ENCODE assay signal across 31 cellular contexts in genomic region chr1:51336004-51336403, GRCh38. TPM values are rescaled to one million over a fixed set of nuclear protein-coding genes. Genes with fewer than 3 reads are reported as not detected.
DNase-seq lines count a peak whose midpoint lies in the region; ATAC-seq, FAIRE-seq and TF ChIP-seq lines count a peak whose summit lies in the region.
"Had no signal": no experiment of that assay in that cellular context is flagged by ENCODE, and none has a peak within 500 bp of the region (broad histone marks: within the 10 kb centered on the region; RNA-seq: fewer than 3 reads in every experiment).

No MANE protein-coding gene starts in this region.

- peaks cover 0 to 11% (median 0%) of the 10 kb centered on the region in 4 donors for H3K27me3 ChIP-seq in esophagus muscularis mucosa
- H3K27me3 ChIP-seq in small intestine (ENCODE audit: control insufficient read depth in 2 of 2, insufficient read depth in 2 of 2, low read length in 2 of 2), result no peaks in the 10 kb centered on the region
- no peaks in the 10 kb centered on the region for H3K27me3 ChIP-seq in smooth muscle cell (ENCODE audit: low read depth)
- H3K27me3 ChIP-seq: MG63, SJCRH30 had no signal

- no peak for TF ChIP-seq EP300 in esophagus muscularis mucosa (IDR thresholded peaks at IDR 0.05)

- H3F3A ChIP-seq in smooth muscle cell (ENCODE audit: low read depth), result peaks cover 4% of the 10 kb centered on the region

- no peak for FAIRE-seq in small intestine (lab: Jason Lieb, UNC)
- FAIRE-seq: A549, GM18507, kidney had no signal

- H3K4me3 ChIP-seq in HEK293 (ENCODE audit: low read depth, low read length) (no peak overlapping the region), esophagus muscularis mucosa (no peak overlapping the region), small intestine (ENCODE audit: low read depth in 1 of 2, low read length in 2 of 2) (no peak overlapping the region), smooth muscle cell (no peak overlapping the region)
- H3K4me3 ChIP-seq: A549, heart right ventricle, lower lobe of right lung, MG63, SJCRH30 had no signal

- TF ChIP-seq POLR2A in esophagus muscularis mucosa (IDR thresholded peaks at IDR 0.05; ENCODE audit: low read depth), result no peak

- H2AFZ ChIP-seq in smooth muscle cell (ENCODE audit: low read depth), result no peak overlapping the region

- peak; percentile 14 for DNase-seq in NCI-H510A treated with DMSO at 0.1 percent for 48 hours (lab: John Stamatoyannopoulos, UW)
- no peak for DNase-seq in NCI-H510A (lab: John Stamatoyannopoulos, UW)
- peak; percentile 88 for DNase-seq in esophagus muscularis mucosa (ENCODE audit: extremely low spot score)
- DNase-seq in small intestine, result peak; percentile 68
- no peak for DNase-seq in smooth muscle cell (lab: John Stamatoyannopoulos, UW; ENCODE audit: unreplicated experiment)
- DNase-seq in NCI-H446 treated with DMSO at 0.1 percent for 48 hours (lab: John Stamatoyannopoulos, UW), result no peak
- DNase-seq: activated CD4-positive, alpha-beta T cell treated with anti-CD3 and anti-CD28 coated beads for 4 hours; activated naive CD4-positive, alpha-beta T cell treated with Interleukin-2 at 50 U/mL for 16 hours; central memory CD4-positive, alpha-beta T cell; effector memory CD8-positive, alpha-beta T cell; foreskin melanocyte; heart right ventricle; kidney; lower lobe of right lung; MG63; natural killer cell; NCI-H1105; NCI-H2029 treated with DMSO at 0.1 percent for 48 hours; NCI-H226; RPMI8226; SJCRH30; stimulated activated naive B cell treated with anti-CD40 and anti-IgM and Interleukin-4, amounts not matched to agents 10 μg/mL and 1 μg/mL and 100 μg/mL, for 72 hours; T-helper 9 cell had no signal

- no peak overlapping the region for H3K27ac ChIP-seq in HEK293 (ENCODE audit: extremely low read depth, low read depth, low read length)
- H3K27ac ChIP-seq in esophagus muscularis mucosa (replicated peaks in 1 of 4), result no peak overlapping the region
- H3K27ac ChIP-seq in small intestine (ENCODE audit: low read depth in 1 of 2, low read length in 1 of 2), result no peak overlapping the region
- H3K27ac ChIP-seq in smooth muscle cell (ENCODE audit: low read depth), result no peak overlapping the region
- H3K27ac ChIP-seq: A549, heart right ventricle, HL-60, KMS-11, lower lobe of right lung, SJCRH30, VCaP had no signal

- H3K9ac ChIP-seq in smooth muscle cell (ENCODE audit: low read depth), result no peak overlapping the region
- H3K9ac ChIP-seq: KMS-11 had no signal

- POLR2A ChIA-PET in HEK293 (lab: Yijun Ruan, JAX), result interaction anchor here (0.7 to 1.3 kb wide), 2 partner anchors 10 to 199 kb away, joined by 3 to 4 read pairs; no protein-coding TSS in a partner anchor

- H3K36me3 ChIP-seq in HEK293 (ENCODE audit: control insufficient read depth in 2 of 2, insufficient read depth in 1 of 2, low read length in 2 of 2) (no peaks in the 10 kb centered on the region), esophagus muscularis mucosa (no peaks in the 10 kb centered on the region), small intestine (ENCODE audit: control insufficient read depth in 2 of 2, insufficient read depth in 2 of 2, low read length in 2 of 2) (no peaks in the 10 kb centered on the region), smooth muscle cell (ENCODE audit: low read depth) (no peaks in the 10 kb centered on the region)
- H3K36me3 ChIP-seq: heart right ventricle, lower lobe of right lung, MG63, SJCRH30 had no signal

- H3K9me3 ChIP-seq in HEK293 (ENCODE audit: control insufficient read depth, insufficient read depth, low read depth, low read length) (no peaks in the 10 kb centered on the region), esophagus muscularis mucosa (no peaks in the 10 kb centered on the region), small intestine (ENCODE audit: control insufficient read depth, low read depth) (no peaks in the 10 kb centered on the region), smooth muscle cell (replicated peaks; ENCODE audit: low read depth) (no peaks in the 10 kb centered on the region)
- H3K9me3 ChIP-seq: A549, heart right ventricle, lower lobe of right lung, MG63, SJCRH30 had no signal

- TF ChIP-seq CTCF in HEK293 (tag by site-specific recombination; IDR thresholded peaks at IDR 0.05) (no peak), esophagus muscularis mucosa (IDR thresholded peaks at IDR 0.05) (no peak), smooth muscle cell (IDR thresholded peaks at IDR 0.05; ENCODE audit: borderline replicate concordance, insufficient read depth, poor library complexity, severe bottlenecking) (no peak)

- H3K4me2 ChIP-seq in smooth muscle cell, result no peak overlapping the region
- H3K4me2 ChIP-seq: A549, KMS-11 had no signal

- intact Hi-C loops in esophagus muscularis mucosa (cut with DNase I), result no loop called here

- H4K20me1 ChIP-seq in smooth muscle cell (ENCODE audit: low read depth), result no peaks in the 10 kb centered on the region

- ATAC-seq in HG02571 (IDR thresholded peaks at IDR 0.05; ENCODE audit: unreplicated experiment), result no peak
- ATAC-seq: A549; effector memory CD8-positive, alpha-beta T cell; heart right ventricle; natural killer cell; stimulated activated naive B cell treated with anti-CD40 and anti-IgM and Interleukin-4, amounts not matched to agents 10 μg/mL and 1 μg/mL and 100 μg/mL, for 72 hours had no signal

- no peaks in the 10 kb centered on the region for H3K79me2 ChIP-seq in smooth muscle cell (ENCODE audit: low read depth)

- peaks cover 3% of the 10 kb centered on the region; the same call in 1 of the 2 replicates for H3K4me1 ChIP-seq in HEK293 (ENCODE audit: control insufficient read depth, insufficient read depth, low read length)
- peaks cover 5 to 7% (median 6%) of the 10 kb centered on the region in 4 donors for H3K4me1 ChIP-seq in esophagus muscularis mucosa
- H3K4me1 ChIP-seq in small intestine (ENCODE audit: control insufficient read depth in 2 of 2, insufficient read depth in 1 of 2, low read depth in 1 of 2, low read length in 1 of 2), result peaks cover 0 to 2% of the 10 kb centered on the region in 2 donors
- H3K4me1 ChIP-seq in smooth muscle cell (ENCODE audit: low read depth), result peaks cover 5% of the 10 kb centered on the region

- CTCF ChIA-PET in HEK293 (lab: Yijun Ruan, JAX), result no interaction called here

- 90% methylated on average over 2 of the region's 3 CpGs for WGBS in esophagus muscularis mucosa
- WGBS in small intestine, 3 donors, result 27 to 67% (median 40%) methylated on average over 3 of the region's 3 CpGs
- 78% methylated on average over 3 of the region's 3 CpGs for WGBS in smooth muscle cell (ENCODE audit: low lambda C conversion rate)

TF ChIP-seq in HEK293, 187 proteins besides CTCF, POLR2A, EP300 and RAD21:
- TF ChIP-seq ZNF202 (tag by site-specific recombination; IDR thresholded peaks at IDR 0.05; ENCODE audit: borderline replicate concordance), result no peak
- no peak for TF ChIP-seq ZNF510 (tag by site-specific recombination; IDR thresholded peaks at IDR 0.05; ENCODE audit: insufficient replicate concordance)
- TF ChIP-seq ZNF239 (tag by site-specific recombination; IDR thresholded peaks at IDR 0.05), result no peak
- TF ChIP-seq ZFP3 (tag by site-specific recombination; IDR thresholded peaks at IDR 0.05; ENCODE audit: low read depth), result no peak
- TF ChIP-seq, protein P1, sequence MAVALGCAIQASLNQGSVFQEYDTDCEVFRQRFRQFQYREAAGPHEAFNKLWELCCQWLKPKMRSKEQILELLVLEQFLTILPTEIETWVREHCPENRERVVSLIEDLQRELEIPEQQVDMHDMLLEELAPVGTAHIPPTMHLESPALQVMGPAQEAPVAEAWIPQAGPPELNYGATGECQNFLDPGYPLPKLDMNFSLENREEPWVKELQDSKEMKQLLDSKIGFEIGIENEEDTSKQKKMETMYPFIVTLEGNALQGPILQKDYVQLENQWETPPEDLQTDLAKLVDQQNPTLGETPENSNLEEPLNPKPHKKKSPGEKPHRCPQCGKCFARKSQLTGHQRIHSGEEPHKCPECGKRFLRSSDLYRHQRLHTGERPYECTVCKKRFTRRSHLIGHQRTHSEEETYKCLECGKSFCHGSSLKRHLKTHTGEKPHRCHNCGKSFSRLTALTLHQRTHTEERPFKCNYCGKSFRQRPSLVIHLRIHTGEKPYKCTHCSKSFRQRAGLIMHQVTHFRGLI (tag by site-specific recombination; IDR thresholded peaks at IDR 0.05), result peak; percentile 96
- TF ChIP-seq ZNF596 (tag by site-specific recombination; IDR thresholded peaks at IDR 0.05), result no peak
- TF ChIP-seq GLI2 (tag by site-specific recombination; IDR thresholded peaks at IDR 0.05; ENCODE audit: borderline replicate concordance, low read depth), result no peak
- TF ChIP-seq, protein P2, sequence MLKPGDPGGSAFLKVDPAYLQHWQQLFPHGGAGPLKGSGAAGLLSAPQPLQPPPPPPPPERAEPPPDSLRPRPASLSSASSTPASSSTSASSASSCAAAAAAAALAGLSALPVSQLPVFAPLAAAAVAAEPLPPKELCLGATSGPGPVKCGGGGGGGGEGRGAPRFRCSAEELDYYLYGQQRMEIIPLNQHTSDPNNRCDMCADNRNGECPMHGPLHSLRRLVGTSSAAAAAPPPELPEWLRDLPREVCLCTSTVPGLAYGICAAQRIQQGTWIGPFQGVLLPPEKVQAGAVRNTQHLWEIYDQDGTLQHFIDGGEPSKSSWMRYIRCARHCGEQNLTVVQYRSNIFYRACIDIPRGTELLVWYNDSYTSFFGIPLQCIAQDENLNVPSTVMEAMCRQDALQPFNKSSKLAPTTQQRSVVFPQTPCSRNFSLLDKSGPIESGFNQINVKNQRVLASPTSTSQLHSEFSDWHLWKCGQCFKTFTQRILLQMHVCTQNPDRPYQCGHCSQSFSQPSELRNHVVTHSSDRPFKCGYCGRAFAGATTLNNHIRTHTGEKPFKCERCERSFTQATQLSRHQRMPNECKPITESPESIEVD (tag by site-specific recombination; IDR thresholded peaks at IDR 0.05), result no peak
TF ChIP-seq in HEK293: peak in this region for 1.

RNA-seq across cellular contexts. Expression of gene TTC39A, which starts 5.6 kb away (rescaled TPM):
- total RNA-seq in esophagus muscularis mucosa (1 to 10 TPM in 1 of 4 donors, under 1 TPM in 2, not detected in 1; 0.17 to 2.5 (median 0.52) TPM), smooth muscle cell (2.2 and 3.5 TPM in 2 replicates)
- polyA plus RNA-seq in small intestine (10 to 100 TPM in 2 of 3 donors, 1 to 10 TPM in 1; 9.3 to 15.4 (median 10.3) TPM), smooth muscle cell (0.27 and 7.4 TPM in 2 replicates)
- total RNA-seq: OCI-LY7 had no signal

Comparison
In these comparisons a context has a peak if more than half of its experiments do, and no peak if none do; other contexts are left out.
1. DNase-seq: peak in NCI-H510A treated with DMSO at 0.1 percent for 48 hours (single experiment), esophagus muscularis mucosa (single experiment) and small intestine (single experiment); none in NCI-H510A (single experiment), smooth muscle cell (single experiment) and NCI-H446 treated with DMSO at 0.1 percent for 48 hours (single experiment).